2 cellular contexts compared by ENCODE assay signal in genomic region chr16:88953003-88953690, GRCh38.
TF ChIP-seq lines count a peak whose summit lies in the region.

No MANE protein-coding gene starts in this region.

TF ChIP-seq in GM23338, 12 proteins besides CTCF, POLR2A, EP300 and RAD21:
- no peak for TF ChIP-seq REST (IDR thresholded peaks at IDR 0.05; ENCODE audit: unreplicated experiment)
- TF ChIP-seq POLR2AphosphoS5 (IDR thresholded peaks at IDR 0.05; ENCODE audit: low read depth), result no peak
- TF ChIP-seq ETS1 (IDR thresholded peaks at IDR 0.05), result no peak
- TF ChIP-seq NANOG (IDR thresholded peaks at IDR 0.05; ENCODE audit: borderline replicate concordance), result no peak
- no peak for TF ChIP-seq JUNB (IDR thresholded peaks at IDR 0.05; ENCODE audit: unreplicated experiment)
- TF ChIP-seq ZNF114 (CRISPR knock-in tag; IDR thresholded peaks at IDR 0.05), result no peak
- TF ChIP-seq ZNF462 (CRISPR knock-in tag; IDR thresholded peaks at IDR 0.05), result no peak

TF ChIP-seq in K562, 482 proteins besides CTCF, POLR2A, EP300 and RAD21:
- peak; percentile 59 for TF ChIP-seq POLR2G (IDR thresholded peaks at IDR 0.05; ENCODE audit: low read depth, low read length)
- no peak for TF ChIP-seq ZNF444 (CRISPR knock-in tag; IDR thresholded peaks at IDR 0.05)
- TF ChIP-seq PREB (CRISPR knock-in tag; IDR thresholded peaks at IDR 0.05), result no peak
- no peak for TF ChIP-seq ZNF140 (CRISPR knock-in tag; IDR thresholded peaks at IDR 0.05)
- no peak for TF ChIP-seq MIER1 (IDR thresholded peaks at IDR 0.05; ENCODE audit: low read depth)
